ENCODE assay signal across 8 cellular contexts in genomic region chr15:66294932-66295235, GRCh38. TPM values are rescaled to one million over a fixed set of nuclear protein-coding genes. Genes with fewer than 3 reads are reported as not detected.
DNase-seq lines count a peak whose midpoint lies in the region; ATAC-seq, FAIRE-seq and TF ChIP-seq lines count a peak whose summit lies in the region.

No MANE protein-coding gene starts in this region.

- H3K4me1 ChIP-seq in BLaER1: peaks cover 48% of the 10 kb centered on the region

- H3K9me3 Mint-ChIP-seq in brain (no peaks in the 10 kb centered on the region), natural killer cell (no peaks in the 10 kb centered on the region)

- H3K4me3 ChIP-seq in BLaER1: peak overlapping the region; percentile 77

- H3K36me3 Mint-ChIP-seq in brain: peaks cover 19% of the 10 kb centered on the region
- no peaks in the 10 kb centered on the region for H3K36me3 Mint-ChIP-seq in natural killer cell

- H3K4me1 Mint-ChIP-seq in brain: peaks cover 68% of the 10 kb centered on the region
- H3K4me1 Mint-ChIP-seq in natural killer cell: peaks cover 28 to 31% of the 10 kb centered on the region in 2 donors

- no peak for ATAC-seq in natural killer cell
- no peak for ATAC-seq in HG02623 (IDR thresholded peaks at IDR 0.05; ENCODE audit: unreplicated experiment)

- H3K36me3 ChIP-seq in BLaER1: peaks cover 33% of the 10 kb centered on the region

- peaks cover 5% of the 10 kb centered on the region; the same call in 1 of the 2 replicates for H4K20me1 ChIP-seq in BLaER1

- H3K27ac Mint-ChIP-seq in brain (peak overlapping the region in 4 of 5 experiments; percentile 93 to 98 (median 96)), natural killer cell (peak overlapping the region; percentile 85 to 88)

- H3K27me3 Mint-ChIP-seq in brain: peaks cover 10% of the 10 kb centered on the region
- no peaks in the 10 kb centered on the region for H3K27me3 Mint-ChIP-seq in natural killer cell (ENCODE audit: low read depth in 2 of 2)

- peak overlapping the region; percentile 95 for H3K9ac ChIP-seq in BLaER1

- peak overlapping the region; percentile 94 for H3K4me2 ChIP-seq in BLaER1

- DNase-seq in HTR-8/SVneo (ENCODE audit: insufficient read length, low spot score) (peak; percentile 21), natural killer cell (no peak), DMS53 (lab: John Stamatoyannopoulos, UW) (no peak), NOMO-1 treated with dmso at 0.1 percent for 144 hours (lab: John Stamatoyannopoulos, UW; ENCODE audit: unreplicated experiment) (no peak), NCI-H1694 (lab: John Stamatoyannopoulos, UW) (no peak)

- H3K27me3 ChIP-seq in BLaER1: no peaks in the 10 kb centered on the region

- FAIRE-seq in HTR-8/SVneo (lab: Jason Lieb, UNC): no peak

- peak overlapping the region; percentile 98 for H3K27ac ChIP-seq in BLaER1

- TF ChIP-seq CTCF in brain (conservative IDR thresholded peaks at IDR 0.05): no peak
- TF ChIP-seq CTCF in natural killer cell (IDR thresholded peaks at IDR 0.05): no peak

- intact Hi-C loops in natural killer cell (cut with micrococcal nuclease): no loop called here

- H3K4me3 Mint-ChIP-seq in brain: peak overlapping the region; percentile 79 to 92 (median 85)
- H3K4me3 Mint-ChIP-seq in natural killer cell: peak overlapping the region; percentile 81

- H3K9me3 ChIP-seq in BLaER1: no peaks in the 10 kb centered on the region

RNA-seq across cellular contexts. Expression of gene DIS3L, which starts 1.5 kb away (rescaled TPM):
- 16.2 TPM for polyA plus RNA-seq in brain (ENCODE audit: insufficient read depth, low read depth, low replicate concordance)
- total RNA-seq in natural killer cell: 10 to 100 TPM; 21.9 to 30.6 (median 28.3) TPM

RNA-seq across cellular contexts. Expression of gene MEGF11, which starts 41.3 kb away (rescaled TPM):
- 10.1 TPM for polyA plus RNA-seq in brain (ENCODE audit: insufficient read depth, low read depth, low replicate concordance)
- not detected for total RNA-seq in natural killer cell
